ENCODE assay signal across 8 cellular contexts in the genomic region with DNA sequence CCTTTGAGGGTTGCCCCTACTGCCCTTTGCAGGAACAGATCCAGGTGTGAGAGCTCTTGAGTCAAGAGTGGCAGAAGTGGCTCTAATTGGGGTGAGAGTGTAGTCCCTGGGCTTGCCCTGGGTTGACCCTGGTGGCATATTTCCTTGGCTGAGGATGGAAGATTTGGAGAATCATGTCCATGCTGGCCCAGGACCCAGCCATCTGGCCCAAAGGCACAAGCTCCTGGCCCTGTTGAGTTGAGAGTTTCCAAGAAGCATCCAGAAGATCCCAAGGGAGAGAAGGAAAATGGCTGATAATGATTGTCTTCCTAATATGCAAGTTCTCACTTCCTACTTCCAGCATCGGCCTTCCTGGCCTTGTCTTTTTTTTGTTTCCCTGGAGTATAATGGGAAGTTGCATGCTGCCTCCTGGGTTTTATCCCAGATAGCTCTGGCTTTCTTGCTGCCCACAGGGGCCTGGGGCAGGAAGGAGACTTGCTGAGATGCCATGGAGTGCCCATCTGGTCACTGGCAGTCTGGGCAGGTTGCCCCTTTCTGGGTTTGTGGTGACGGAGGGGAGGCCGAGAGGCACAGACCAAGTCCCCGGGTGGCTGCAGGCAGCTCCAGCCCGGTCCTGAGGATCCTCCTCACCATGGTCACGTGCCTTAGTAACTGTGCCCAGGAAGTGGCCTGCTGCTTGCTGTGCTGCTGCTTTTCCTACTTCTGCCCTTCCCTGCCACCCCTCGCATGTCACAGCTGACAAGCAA. TPM values are rescaled to one million over a fixed set of nuclear protein-coding genes. Genes with fewer than 3 reads are reported as not detected.
DNase-seq lines count a peak whose midpoint lies in the region; ATAC-seq and TF ChIP-seq lines count a peak whose summit lies in the region.

No MANE protein-coding gene starts in this region.

- no peaks in the 10 kb centered on the region for H3K27me3 Mint-ChIP-seq in activated CD4-positive, alpha-beta T cell treated with anti-CD3 and anti-CD28 coated beads for 36 hours

- H3K36me3 ChIP-seq in ascending aorta (peaks cover 25 to 40% of the 10 kb centered on the region in 2 donors), left lung (peaks cover 0 to 67% of the 10 kb centered on the region in 2 donors), thoracic aorta (peaks cover 10% of the 10 kb centered on the region)

- H3K4me1 ChIP-seq in ascending aorta, result peaks cover 11 to 35% of the 10 kb centered on the region in 2 donors
- H3K4me1 ChIP-seq in left lung, result peaks cover 44 to 82% of the 10 kb centered on the region in 2 donors
- H3K4me1 ChIP-seq in thoracic aorta (ENCODE audit: control insufficient read depth in 1 of 2, low read depth in 2 of 2), result peaks cover 30 to 51% of the 10 kb centered on the region in 2 donors

- H3K4me1 Mint-ChIP-seq in activated CD4-positive, alpha-beta T cell treated with anti-CD3 and anti-CD28 coated beads for 36 hours, result peaks cover 44% of the 10 kb centered on the region

- H3K27me3 ChIP-seq in ascending aorta, result no peaks in the 10 kb centered on the region
- H3K27me3 ChIP-seq in left lung, result no peaks in the 10 kb centered on the region
- no peaks in the 10 kb centered on the region for H3K27me3 ChIP-seq in thoracic aorta (replicated peaks; ENCODE audit: insufficient read depth)

- CTCF ChIA-PET in activated CD4-positive, alpha-beta T cell treated with anti-CD3 and anti-CD28 coated beads for 36 hours (lab: Charles Lee), result interaction anchor here (0.6 to 2.9 kb wide), 5 partner anchors 9 to 131 kb away, joined by 3 to 9 read pairs (median 4); no protein-coding TSS in a partner anchor

- H3K4me3 Mint-ChIP-seq in activated CD4-positive, alpha-beta T cell treated with anti-CD3 and anti-CD28 coated beads for 36 hours, result no peak overlapping the region

- TF ChIP-seq CTCF in ascending aorta (IDR thresholded peaks at IDR 0.05), result no peak
- TF ChIP-seq CTCF in left lung (IDR thresholded peaks at IDR 0.05), result no peak
- no peak for TF ChIP-seq CTCF in thoracic aorta (IDR thresholded peaks at IDR 0.05)

- DNase-seq in activated CD4-positive, alpha-beta T cell treated with anti-CD3 and anti-CD28 coated beads for 36 hours, result no peak
- DNase-seq in activated CD4-positive, alpha-beta T cell treated with anti-CD3 and anti-CD28 coated beads, Interleukin-2, amount 50 U/mL, for 48 hours, result no peak
- DNase-seq in ascending aorta (ENCODE audit: low spot score in 2 of 2) (no peak), left lung (peak; percentile 74 to 80), thoracic aorta (ENCODE audit: low spot score) (no peak), hepatic stellate cell (ENCODE audit: low spot score) (no peak)

- H3K9me3 Mint-ChIP-seq in activated CD4-positive, alpha-beta T cell treated with anti-CD3 and anti-CD28 coated beads for 36 hours (ENCODE audit: low read depth), result no peaks in the 10 kb centered on the region

- peak overlapping the region; percentile 58 to 78 for H3K27ac ChIP-seq in ascending aorta
- H3K27ac ChIP-seq in left lung, result peak overlapping the region; percentile 72 to 86
- H3K27ac ChIP-seq in thoracic aorta, result peak overlapping the region; percentile 51 to 58

- intact Hi-C loops in activated CD4-positive, alpha-beta T cell treated with anti-CD3 and anti-CD28 coated beads for 36 hours (cut with DNase I, micrococcal nuclease), result no loop called here
- intact Hi-C loops in ascending aorta (cut with DNase I), result no loop called here
- intact Hi-C loops in left lung (cut with DNase I), result no loop called here

- POLR2A ChIA-PET in activated CD4-positive, alpha-beta T cell treated with anti-CD3 and anti-CD28 coated beads for 36 hours (lab: Charles Lee), result no interaction called here

- no peak for ATAC-seq in activated CD4-positive, alpha-beta T cell treated with anti-CD3 and anti-CD28 coated beads for 36 hours
- ATAC-seq in left lung, result peak; percentile 29
- no peak for ATAC-seq in thoracic aorta (ENCODE audit: insufficient number of reproducible peaks, low FRiP score, low read depth)
- ATAC-seq in HG03175 (IDR thresholded peaks at IDR 0.05; ENCODE audit: unreplicated experiment), result no peak
- no peak for ATAC-seq in GM19455 (IDR thresholded peaks at IDR 0.05; ENCODE audit: unreplicated experiment)

- peaks cover 59% of the 10 kb centered on the region for H3K36me3 Mint-ChIP-seq in activated CD4-positive, alpha-beta T cell treated with anti-CD3 and anti-CD28 coated beads for 36 hours (ENCODE audit: low read depth)

- H3K9me3 ChIP-seq in ascending aorta, result no peaks in the 10 kb centered on the region
- no peaks in the 10 kb centered on the region for H3K9me3 ChIP-seq in left lung
- no peaks in the 10 kb centered on the region for H3K9me3 ChIP-seq in thoracic aorta

- H3K27ac Mint-ChIP-seq in activated CD4-positive, alpha-beta T cell treated with anti-CD3 and anti-CD28 coated beads for 36 hours, result peak overlapping the region; percentile 73

- H3K4me3 ChIP-seq in ascending aorta, result peak overlapping the region in 1 of 2 donors; percentile 10
- no peak overlapping the region for H3K4me3 ChIP-seq in left lung
- no peak overlapping the region for H3K4me3 ChIP-seq in thoracic aorta

RNA-seq across cellular contexts. Expression of a gene that starts 55.3 kb away (rescaled TPM):
- 100 to 1,000 TPM; 265 to 319 TPM for total RNA-seq in activated CD4-positive, alpha-beta T cell treated with anti-CD3 and anti-CD28 coated beads for 36 hours
- total RNA-seq in ascending aorta, result 113 TPM
- 100 to 1,000 TPM; 188 to 199 TPM for total RNA-seq in left lung
- total RNA-seq in thoracic aorta, result 100 to 1,000 TPM; 264 to 365 TPM

Comparison
In these comparisons a context has a peak if more than half of its experiments do, and no peak if none do; other contexts are left out.
1. DNase-seq: peak in left lung (2 of 2); none in activated CD4-positive, alpha-beta T cell treated with anti-CD3 and anti-CD28 coated beads for 36 hours (single experiment), activated CD4-positive, alpha-beta T cell treated with anti-CD3 and anti-CD28 coated beads, Interleukin-2, amount 50 U/mL, for 48 hours (0 of 2), ascending aorta (0 of 2), thoracic aorta (single experiment) and hepatic stellate cell (single experiment).
2. Peak in every context shown above with its lines, with median percentiles within 50 percentile points of each other: H3K27ac ChIP-seq.